Comparison of ENCODE assay signal across 1 cellular context in the genomic region with DNA sequence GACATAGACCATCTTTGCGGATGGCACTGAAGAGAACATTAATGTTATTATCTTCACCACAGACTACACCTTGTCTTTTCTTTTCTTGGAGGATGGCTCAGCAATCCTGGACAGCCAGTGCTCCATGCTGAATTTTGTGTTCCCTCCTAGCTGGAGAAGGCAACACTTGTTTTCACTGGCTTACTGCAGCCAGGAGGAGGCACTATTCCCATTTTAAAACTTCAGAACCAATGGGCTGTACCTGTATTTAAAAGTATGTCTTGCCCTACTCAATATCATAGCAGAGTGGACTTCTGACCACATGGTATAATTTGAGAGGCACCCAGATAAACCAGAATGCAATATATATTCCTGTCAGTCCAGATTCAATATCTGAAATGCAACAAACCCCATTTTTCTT.
TF ChIP-seq lines count a peak whose summit lies in the region.

No MANE protein-coding gene starts in this region.

TF ChIP-seq in HepG2, 621 proteins besides CTCF, POLR2A, EP300 and RAD21:
- TF ChIP-seq GFI1 (CRISPR knock-in tag; IDR thresholded peaks at IDR 0.05; ENCODE audit: borderline replicate concordance) (no peak), KLF12 (CRISPR knock-in tag; IDR thresholded peaks at IDR 0.05; ENCODE audit: borderline replicate concordance) (no peak), NR2F1 (CRISPR knock-in tag; IDR thresholded peaks at IDR 0.05) (no peak)
- TF ChIP-seq, protein P1, sequence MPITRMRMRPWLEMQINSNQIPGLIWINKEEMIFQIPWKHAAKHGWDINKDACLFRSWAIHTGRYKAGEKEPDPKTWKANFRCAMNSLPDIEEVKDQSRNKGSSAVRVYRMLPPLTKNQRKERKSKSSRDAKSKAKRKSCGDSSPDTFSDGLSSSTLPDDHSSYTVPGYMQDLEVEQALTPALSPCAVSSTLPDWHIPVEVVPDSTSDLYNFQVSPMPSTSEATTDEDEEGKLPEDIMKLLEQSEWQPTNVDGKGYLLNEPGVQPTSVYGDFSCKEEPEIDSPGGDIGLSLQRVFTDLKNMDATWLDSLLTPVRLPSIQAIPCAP (CRISPR knock-in tag; IDR thresholded peaks at IDR 0.05; ENCODE audit: low read depth), result no peak
